8 cellular contexts compared by ENCODE assay signal in the genomic region with DNA sequence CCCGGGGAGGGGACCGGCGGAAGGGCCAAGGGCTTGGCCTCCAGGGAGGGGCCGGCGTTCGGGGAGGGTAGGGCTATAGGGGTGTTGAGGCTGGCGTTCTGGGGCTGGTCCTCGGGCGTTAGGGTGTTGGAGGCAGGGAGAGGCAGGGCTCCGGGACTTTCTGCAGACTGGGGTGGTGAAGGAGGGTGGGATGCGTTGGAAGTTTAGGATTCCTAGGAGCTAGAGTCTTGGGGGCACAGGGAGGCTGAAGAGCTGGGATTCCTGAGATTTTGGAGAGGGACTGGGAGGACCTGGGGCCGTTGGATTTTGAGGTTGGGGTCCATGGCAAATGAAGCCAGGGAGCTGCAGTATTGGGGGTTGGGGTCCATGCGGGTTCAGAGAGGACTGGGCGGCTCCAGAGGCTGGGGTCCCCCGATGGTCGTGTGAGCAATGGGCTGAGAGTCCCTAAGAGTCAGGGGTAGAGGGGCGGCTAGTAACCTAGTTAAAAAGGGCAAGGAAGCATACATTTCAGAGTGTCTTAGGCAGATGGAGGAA. TPM values are rescaled to one million over a fixed set of nuclear protein-coding genes. Genes with fewer than 3 reads are reported as not detected.
DNase-seq lines count a peak whose midpoint lies in the region; ATAC-seq, FAIRE-seq and TF ChIP-seq lines count a peak whose summit lies in the region.

No MANE protein-coding gene starts in this region.

- peaks cover 0 to 21% (median 10%) of the 10 kb centered on the region in 12 donors for H3K4me1 ChIP-seq in heart left ventricle
- peaks cover 4% of the 10 kb centered on the region for H3K4me1 ChIP-seq in foreskin keratinocyte
- peaks cover 0 to 10% of the 10 kb centered on the region in 2 donors for H3K4me1 ChIP-seq in small intestine (ENCODE audit: control insufficient read depth in 2 of 2, insufficient read depth in 1 of 2, low read depth in 1 of 2, low read length in 1 of 2)

- H3K9me3 Mint-ChIP-seq in T-cell = no peaks in the 10 kb centered on the region

- no peaks in the 10 kb centered on the region for H3K27me3 ChIP-seq in heart left ventricle
- no peaks in the 10 kb centered on the region for H3K27me3 ChIP-seq in foreskin keratinocyte
- H3K27me3 ChIP-seq in small intestine (ENCODE audit: control insufficient read depth in 2 of 2, insufficient read depth in 2 of 2, low read length in 2 of 2) = no peaks in the 10 kb centered on the region

- no peak for FAIRE-seq in small intestine (lab: Jason Lieb, UNC)

- TF ChIP-seq POLR2A in heart left ventricle (IDR thresholded peaks at IDR 0.05) = no peak

- TF ChIP-seq CTCF in heart left ventricle (IDR thresholded peaks at IDR 0.05) = no peak
- no peak for TF ChIP-seq CTCF in foreskin keratinocyte (conservative IDR thresholded peaks at IDR 0.05)

- peak overlapping the region; percentile 66 to 84 for H3K27ac Mint-ChIP-seq in T-cell

- H3K4me3 ChIP-seq in heart left ventricle = peak overlapping the region; percentile 77 to 100 (median 90)
- peak overlapping the region; percentile 96 to 99 for H3K4me3 ChIP-seq in small intestine (ENCODE audit: low read depth in 1 of 2, low read length in 2 of 2)

- H3K27me3 Mint-ChIP-seq in T-cell = no peaks in the 10 kb centered on the region

- ATAC-seq in heart left ventricle (peak in 1 of 4 donors; percentile 53), Right ventricle myocardium superior (ENCODE audit: poor library complexity) (no peak), T-cell (replicated peaks in 1 of 4) (no peak), foreskin keratinocyte (peak; percentile 16), GM21737 (IDR thresholded peaks at IDR 0.05; ENCODE audit: unreplicated experiment) (no peak)

- H3K9me3 ChIP-seq in heart left ventricle = no peaks in the 10 kb centered on the region
- H3K9me3 ChIP-seq in small intestine (ENCODE audit: control insufficient read depth, low read depth) = no peaks in the 10 kb centered on the region

- intact Hi-C loops in heart left ventricle (cut with DNase I) (loop anchor here in 3 of 10 donors (2.0 to 5.0 kb wide), 3 partner anchors 105 to 1021 kb away; partner anchors contain the start of genes ATXN2L (in 1 of the 3), TAOK2 (in 1 of the 3) and TUFM (in 1 of the 3)), Right ventricle myocardium superior (cut with DNase I) (no loop called here)

- peak overlapping the region; percentile 92 to 96 (median 96) for H3K4me3 Mint-ChIP-seq in T-cell

- peaks cover 22% of the 10 kb centered on the region for H3K36me3 Mint-ChIP-seq in T-cell

- POLR2A ChIA-PET in T-cell (lab: Charles Lee) = no interaction called here

- peaks cover 32 to 36% (median 33%) of the 10 kb centered on the region in 3 donors for H3K4me1 Mint-ChIP-seq in T-cell

- CTCF ChIA-PET in T-cell (lab: Charles Lee) = interaction anchor here in 1 of 2 donors (0.5 kb wide), 1 partner anchor 728 kb away, joined by 4 read pairs; no protein-coding TSS in a partner anchor

- DNase-seq in heart left ventricle (peak in 1 of 5 donors; percentile 53), Right ventricle myocardium superior (no peak), T-cell (peak in 1 of 34 experiments; percentile 4), foreskin keratinocyte (no peak), small intestine (peak; percentile 65), KG1 (lab: John Stamatoyannopoulos, UW) (no peak), T-helper 9 cell (no peak)

- H3K36me3 ChIP-seq in heart left ventricle (peaks cover 0 to 43% (median 34%) of the 10 kb centered on the region in 9 donors), small intestine (ENCODE audit: control insufficient read depth in 2 of 2, insufficient read depth in 2 of 2, low read length in 2 of 2) (peaks cover 0 to 8% of the 10 kb centered on the region in 2 donors)

- H3K27ac ChIP-seq in heart left ventricle (peak overlapping the region in 11 of 12 donors; percentile 79 to 94 (median 84)), foreskin keratinocyte (peak overlapping the region; percentile 10), small intestine (ENCODE audit: low read depth in 1 of 2, low read length in 1 of 2) (peak overlapping the region in 1 of 2 donors; percentile 89)

- WGBS in heart left ventricle, 4 donors = 1 to 4% (median 2%) methylated on average over 17 of the region's 17 CpGs
- WGBS in small intestine, 3 donors = 0 to 2% (median 2%) methylated on average over 17 of the region's 17 CpGs

RNA-seq across cellular contexts. Expression of gene NFATC2IP, which starts 0.7 kb away (rescaled TPM):
- total RNA-seq in heart left ventricle (10 to 100 TPM; 11.1 to 25.3 (median 19.5) TPM), Right ventricle myocardium superior (15.8 TPM), T-cell (100 to 1,000 TPM in 3 of 5 donors, 10 to 100 TPM in 2; 78.5 to 111 (median 100) TPM), foreskin keratinocyte (30.4 and 31.2 TPM in 2 replicates)
- polyA plus RNA-seq in heart left ventricle (10 to 100 TPM; 12.7 to 23.4 TPM), foreskin keratinocyte (17.0 and 19.6 TPM in 2 replicates), small intestine (10 to 100 TPM; 16.5 to 23.3 (median 21.7) TPM)

RNA-seq across cellular contexts. Expression of gene CD19, which starts 19.7 kb away (rescaled TPM):
- under 1 TPM in 2 of 9 donors, not detected in 7; 0.21 to 0.44 TPM for total RNA-seq in heart left ventricle
- under 1 TPM; 0.10 to 0.23 TPM for polyA plus RNA-seq in heart left ventricle
- not detected for total RNA-seq in Right ventricle myocardium superior
- 10 to 100 TPM in 1 of 5 donors, 1 to 10 TPM in 3, under 1 TPM in 1; 0.82 to 11.9 (median 3.5) TPM for total RNA-seq in T-cell
- total RNA-seq in foreskin keratinocyte = not detected in 2 replicates
- polyA plus RNA-seq in foreskin keratinocyte = not detected in 2 replicates
- polyA plus RNA-seq in small intestine = 1 to 10 TPM in 1 of 3 donors, under 1 TPM in 1, not detected in 1; 0.81 to 2.4 TPM

RNA-seq across cellular contexts. Expression of gene SPNS1, which starts 23.1 kb away (rescaled TPM):
- total RNA-seq in heart left ventricle (10 to 100 TPM; 13.4 to 33.0 (median 16.6) TPM), Right ventricle myocardium superior (15.3 TPM), T-cell (10 to 100 TPM; 28.2 to 53.2 (median 47.7) TPM), foreskin keratinocyte (33.1 and 34.9 TPM in 2 replicates)
- polyA plus RNA-seq in heart left ventricle (10 to 100 TPM; 26.9 to 43.2 TPM), foreskin keratinocyte (35.9 and 39.9 TPM in 2 replicates), small intestine (10 to 100 TPM; 41.7 to 65.1 (median 53.0) TPM)

RNA-seq across cellular contexts. Expression of gene RABEP2, which starts 26.4 kb away (rescaled TPM):
- total RNA-seq in heart left ventricle = 10 to 100 TPM; 10.2 to 22.3 (median 14.7) TPM
- polyA plus RNA-seq in heart left ventricle = 10 to 100 TPM; 22.3 to 31.1 TPM
- total RNA-seq in Right ventricle myocardium superior = 18.2 TPM
- total RNA-seq in T-cell = 10 to 100 TPM; 26.9 to 35.5 (median 33.5) TPM
- 16.2 and 16.6 TPM in 2 replicates for total RNA-seq in foreskin keratinocyte
- 13.6 and 14.8 TPM in 2 replicates for polyA plus RNA-seq in foreskin keratinocyte
- 10 to 100 TPM; 26.5 to 55.7 (median 30.0) TPM for polyA plus RNA-seq in small intestine

RNA-seq across cellular contexts. Expression of gene LAT, which starts 33.4 kb away (rescaled TPM):
- 1 to 10 TPM in 5 of 9 donors, under 1 TPM in 3, not detected in 1; 0.62 to 7.7 (median 1.4) TPM for total RNA-seq in heart left ventricle
- polyA plus RNA-seq in heart left ventricle = 1 to 10 TPM; 1.3 to 2.9 TPM
- 2.4 TPM for total RNA-seq in Right ventricle myocardium superior
- total RNA-seq in T-cell = 100 to 1,000 TPM; 237 to 440 (median 378) TPM
- total RNA-seq in foreskin keratinocyte = 1.2 and 1.3 TPM in 2 replicates
- polyA plus RNA-seq in foreskin keratinocyte = 2.3 and 2.4 TPM in 2 replicates
- 10 to 100 TPM in 2 of 3 donors, 1 to 10 TPM in 1; 7.5 to 19.2 (median 13.2) TPM for polyA plus RNA-seq in small intestine
